In genomic region chr1:26158271-26159112, GRCh38 we compare ENCODE assay signal across 2 cellular contexts.
TF ChIP-seq lines count a peak whose summit lies in the region.

Gene FAM110D, plus strand, starts transcription at chr1:26159079. Its CDS starts 2,213 bp downstream, at chr1:26161292.

TF ChIP-seq in GM23338, 12 proteins besides CTCF, POLR2A, EP300 and RAD21 (continued from another document):
- TF ChIP-seq ZNF462 (CRISPR knock-in tag; IDR thresholded peaks at IDR 0.05) (no peak), EZH2phosphoT487 (IDR thresholded peaks at IDR 0.05; ENCODE audit: unreplicated experiment) (no peak), CREB1 (CRISPR knock-in tag; IDR thresholded peaks at IDR 0.05; ENCODE audit: low read depth) (no peak), ETS1 (IDR thresholded peaks at IDR 0.05) (no peak), REST (IDR thresholded peaks at IDR 0.05; ENCODE audit: unreplicated experiment) (no peak), NANOG (IDR thresholded peaks at IDR 0.05; ENCODE audit: borderline replicate concordance) (no peak), POLR2AphosphoS5 (IDR thresholded peaks at IDR 0.05; ENCODE audit: low read depth) (no peak)

TF ChIP-seq in HepG2, 621 proteins besides CTCF, POLR2A, EP300 and RAD21 (continued from another document):
- TF ChIP-seq ZNF652 (CRISPR knock-in tag; IDR thresholded peaks at IDR 0.05; ENCODE audit: borderline replicate concordance, low read depth): 0 out of 2 replicates have a peak, but pooled peaks have one; percentile 50
- TF ChIP-seq POGK (CRISPR knock-in tag; conservative IDR thresholded peaks at IDR 0.05): no peak
